10 cellular contexts compared by ENCODE assay signal in the genomic region with DNA sequence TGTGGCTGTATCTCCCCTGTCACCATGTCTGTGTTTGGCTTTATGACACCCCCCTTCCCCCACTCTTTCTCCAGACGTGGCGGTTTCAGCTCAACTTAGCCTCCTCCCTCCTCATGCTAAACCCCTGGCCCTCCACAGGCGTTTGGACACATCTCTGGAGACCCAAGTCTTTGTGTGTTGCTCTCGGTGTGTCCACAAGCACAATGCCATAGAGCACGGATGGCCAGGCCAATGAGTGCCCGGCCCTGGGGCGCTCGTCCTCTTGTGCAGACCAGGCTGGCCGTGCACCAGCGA. TPM values are rescaled to one million over a fixed set of nuclear protein-coding genes. Genes with fewer than 3 reads are reported as not detected.
DNase-seq lines count a peak whose midpoint lies in the region; ATAC-seq, FAIRE-seq and TF ChIP-seq lines count a peak whose summit lies in the region.
"Had no signal": no experiment of that assay in that cellular context is flagged by ENCODE, and none has a peak within 500 bp of the region (broad histone marks: within the 10 kb centered on the region; RNA-seq: fewer than 3 reads in every experiment).

No MANE protein-coding gene starts in this region.

- 46% methylated on average over 10 of the region's 10 CpGs for WGBS in liver
- WGBS in HepG2 (ENCODE audit: low lambda C conversion rate) = 45% methylated on average over 9 of the region's 10 CpGs
- WGBS in aorta, 2 donors = 0 to 4% methylated on average over 10 of the region's 10 CpGs

- H3K9me3 ChIP-seq in liver (ENCODE audit: control insufficient read depth in 4 of 4, low read length in 3 of 4) = no peaks in the 10 kb centered on the region
- no peaks in the 10 kb centered on the region for H3K9me3 ChIP-seq in HepG2 (ENCODE audit: low read length)
- no peaks in the 10 kb centered on the region for H3K9me3 ChIP-seq in aorta (ENCODE audit: control insufficient read depth, low read length)

- peaks cover 0 to 6% (median 1%) of the 10 kb centered on the region in 4 donors for H3K27me3 ChIP-seq in liver (ENCODE audit: control insufficient read depth in 4 of 4, insufficient read depth in 4 of 4, low read length in 3 of 4)
- peaks cover 4 to 20% of the 10 kb centered on the region in 2 experiments; a peak in 3 of 5 replicates for H3K27me3 ChIP-seq in HepG2 (ENCODE audit: control insufficient read depth in 1 of 2, insufficient read depth in 2 of 2, low read length in 2 of 2)
- H3K27me3 ChIP-seq in aorta (ENCODE audit: control insufficient read depth in 1 of 2, insufficient read depth in 2 of 2, low read length in 1 of 2) = no peaks in the 10 kb centered on the region

- H3K27ac ChIP-seq in liver (ENCODE audit: low read depth in 1 of 2, low read length in 2 of 2) = peak overlapping the region; percentile 36 to 61
- H3K27ac ChIP-seq in HepG2 (ENCODE audit: extremely low read length, insufficient read depth, low read length) = no peak overlapping the region
- peak overlapping the region in 1 of 2 donors; percentile 70 for H3K27ac ChIP-seq in aorta (ENCODE audit: low read depth in 1 of 2, low read length in 2 of 2)

- H3K27ac Mint-ChIP-seq in neural crest cell (ENCODE audit: unreplicated experiment) = no peak overlapping the region
- no peak overlapping the region for H3K27ac Mint-ChIP-seq in endothelial cell (ENCODE audit: unreplicated experiment)

- peaks cover 44% of the 10 kb centered on the region for H3K27me3 Mint-ChIP-seq in neural crest cell (ENCODE audit: low read depth)
- H3K27me3 Mint-ChIP-seq in endothelial cell (ENCODE audit: unreplicated experiment) = peaks cover 23% of the 10 kb centered on the region

- TF ChIP-seq RAD21 in liver (IDR thresholded peaks at IDR 0.05) (no peak), HepG2 (CRISPR knock-in tag; IDR thresholded peaks at IDR 0.05) (no peak)

- H3K4me2 ChIP-seq in HepG2 (ENCODE audit: low read depth, low read length) = no peak overlapping the region

- no peak overlapping the region for H2AFZ ChIP-seq in HepG2 (ENCODE audit: low read length)

- POLR2A ChIA-PET in HepG2 (lab: Yijun Ruan, JAX) = no interaction called here

- no peaks in the 10 kb centered on the region for H3K79me2 ChIP-seq in HepG2 (ENCODE audit: insufficient read depth, low read length)

- in situ Hi-C loops in HepG2 (cut with HindIII; ENCODE audit: extremely low pct_ligation_motif_present, low pct_unique_long_range_greater_than_20kb) = no loop called here

- peak overlapping the region; percentile 38 for H3K4me3 Mint-ChIP-seq in neural crest cell
- H3K4me3 Mint-ChIP-seq in endothelial cell (ENCODE audit: unreplicated experiment) = no peak overlapping the region

- no peaks in the 10 kb centered on the region for H3K36me3 Mint-ChIP-seq in neural crest cell (ENCODE audit: low read depth)
- no peaks in the 10 kb centered on the region for H3K36me3 Mint-ChIP-seq in endothelial cell (ENCODE audit: low read depth, unreplicated experiment)

- no peak for TF ChIP-seq EP300 in HepG2 (IDR thresholded peaks at IDR 0.05; ENCODE audit: low read depth in 2 of 2, low read length in 2 of 2)
- no peak for TF ChIP-seq EP300 in HepG2 (CRISPR knock-in tag; IDR thresholded peaks at IDR 0.05; ENCODE audit: borderline replicate concordance)

- H4K20me1 ChIP-seq in HepG2 (ENCODE audit: insufficient read depth, low read length) = no peaks in the 10 kb centered on the region

- no peak for FAIRE-seq in HepG2 (lab: Jason Lieb, UNC)

- no peak for TF ChIP-seq POLR2A in HepG2 (IDR thresholded peaks at IDR 0.05; ENCODE audit: insufficient read depth in 1 of 2, low read depth in 2 of 2, low read length in 2 of 2)

- intact Hi-C loops in HepG2 (cut with micrococcal nuclease; ENCODE audit: unreplicated experiment) (no loop called here), aorta (cut with DNase I) (loop anchor here (10.0 kb wide), 1 partner anchor 1149 kb away; a partner anchor contains a TSS)

- no peak overlapping the region for H3K9ac ChIP-seq in liver (ENCODE audit: low read depth in 1 of 2, low read length in 2 of 2)
- H3K9ac ChIP-seq in HepG2 (ENCODE audit: insufficient read depth, low read depth, low read length) = no peak overlapping the region

- no TSS peak for BruUV-seq in HepG2 (replicated peaks; lab: Mats Ljungman, UMichigan)

- no peaks in the 10 kb centered on the region for H3K36me3 ChIP-seq in liver (ENCODE audit: control insufficient read depth in 4 of 4, insufficient read depth in 3 of 4, low read depth in 1 of 4, low read length in 3 of 4)
- H3K36me3 ChIP-seq in HepG2 (replicated peaks in 1 of 2; ENCODE audit: control insufficient read depth in 1 of 2, insufficient read depth in 2 of 2, low read length in 2 of 2) = no peaks in the 10 kb centered on the region
- H3K36me3 ChIP-seq in aorta (ENCODE audit: control insufficient read depth in 1 of 2, insufficient read depth in 2 of 2, low read length in 1 of 2) = no peaks in the 10 kb centered on the region

- H3K4me3 ChIP-seq in liver (ENCODE audit: low read depth in 1 of 3, low read length in 3 of 3) (peak overlapping the region in 2 of 3 donors; percentile 20 to 52), HepG2 (replicated peaks in 1 of 3; ENCODE audit: insufficient read depth in 1 of 3, low read depth in 2 of 3, low read length in 3 of 3) (no peak overlapping the region), epithelial cell of proximal tubule (ENCODE audit: low read depth, low read length) (peak overlapping the region; percentile 53), aorta (ENCODE audit: low read length in 2 of 2) (peak overlapping the region; percentile 78 to 80)

- no peak for DNase-seq in HepG2 (ENCODE audit: low spot score)
- DNase-seq in epithelial cell of proximal tubule (ENCODE audit: low read depth) = no peak
- DNase-seq in neural crest cell (ENCODE audit: low read depth, low spot score) = no peak
- no peak for DNase-seq in aorta
- no peak for DNase-seq in SW480 (ENCODE audit: low spot score)
- DNase-seq in endothelial cell (ENCODE audit: low spot score) = no peak
- DNase-seq: stimulated activated CD4-positive, alpha-beta T cell treated with anti-CD3 and anti-CD28 coated beads, Interleukin-4, amount 100 ng/mL, for 24 hours had no signal

- peaks cover 31% of the 10 kb centered on the region for H3K4me1 Mint-ChIP-seq in neural crest cell
- peaks cover 6% of the 10 kb centered on the region for H3K4me1 Mint-ChIP-seq in endothelial cell (ENCODE audit: unreplicated experiment)

- no peaks in the 10 kb centered on the region for H3K9me3 Mint-ChIP-seq in neural crest cell
- no peaks in the 10 kb centered on the region for H3K9me3 Mint-ChIP-seq in endothelial cell (ENCODE audit: unreplicated experiment)

- ATAC-seq in HepG2 (no peak), aorta (ENCODE audit: low FRiP score) (no peak), HG03378 (IDR thresholded peaks at IDR 0.05; ENCODE audit: unreplicated experiment) (no peak)

- peaks cover 6 to 24% (median 9%) of the 10 kb centered on the region in 4 donors for H3K4me1 ChIP-seq in liver (ENCODE audit: control insufficient read depth in 4 of 4, insufficient read depth in 4 of 4, low read length in 3 of 4)
- H3K4me1 ChIP-seq in HepG2 (ENCODE audit: insufficient read depth, low read length) = peaks cover 17% of the 10 kb centered on the region
- H3K4me1 ChIP-seq in aorta (ENCODE audit: control insufficient read depth in 1 of 2, insufficient read depth in 2 of 2, low read length in 2 of 2) = no peaks in the 10 kb centered on the region

- TF ChIP-seq CTCF in liver (IDR thresholded peaks at IDR 0.05; ENCODE audit: low read depth, low read length, missing input control) = no peak
- TF ChIP-seq CTCF in HepG2 (CRISPR knock-in tag; IDR thresholded peaks at IDR 0.05) = no peak
- TF ChIP-seq CTCF in epithelial cell of proximal tubule (conservative IDR thresholded peaks at IDR 0.05; ENCODE audit: low read depth, low read length) = no peak
- TF ChIP-seq CTCF in neural crest cell (conservative IDR thresholded peaks at IDR 0.05) = no peak
- TF ChIP-seq CTCF in endothelial cell (IDR thresholded peaks at IDR 0.05; ENCODE audit: unreplicated experiment) = no peak

- CTCF ChIA-PET in HepG2 (lab: Yijun Ruan, JAX; ENCODE audit: low intra/inter-chr PET ratio, low total read pairs) = no interaction called here

RNA-seq across cellular contexts. Expression of a gene that starts 0.5 kb away (rescaled TPM):
- 1 to 10 TPM; 2.7 to 3.0 TPM for total RNA-seq in liver
- polyA plus RNA-seq in liver = 1 to 10 TPM; 9.7 to 10.0 TPM
- total RNA-seq in HepG2 (2016; rRNA removed; fragmentation: Illumina TruSeq; extraction: Trizol) = not detected in 2 replicates
- not detected in 2 replicates for total RNA-seq in HepG2 (2016; cell fraction: cytosol; rRNA removed; fragmentation: Illumina TruSeq; extraction: Trizol; ENCODE audit: low read depth)
- not detected in 2 replicates for total RNA-seq in HepG2 (2016; cell fraction: insoluble cytoplasmic fraction; rRNA removed; fragmentation: Illumina TruSeq; extraction: Trizol)
- total RNA-seq in HepG2 (2016; cell fraction: membrane; rRNA removed; fragmentation: Illumina TruSeq; extraction: Trizol) = not detected in 2 replicates
- total RNA-seq in HepG2 (2016; cell fraction: nucleus; rRNA removed; fragmentation: Illumina TruSeq; extraction: Trizol) = not detected in 2 replicates
- polyA plus RNA-seq in HepG2 (2011; rRNA removed) = not detected in 2 replicates
- polyA plus RNA-seq in HepG2 (2011; cell fraction: cytosol; rRNA removed) = not detected in 2 replicates
- polyA plus RNA-seq in HepG2 (2011; cell fraction: nucleus; rRNA removed) = not detected in 2 replicates
- not detected in 2 replicates for polyA plus RNA-seq in HepG2 (2012)
- polyA plus RNA-seq in HepG2 (2016; cell fraction: cytosol; fragmentation: Illumina TruSeq; extraction: Trizol; ENCODE audit: low read depth) = not detected in 2 replicates
- polyA plus RNA-seq in HepG2 (2016; cell fraction: insoluble cytoplasmic fraction; fragmentation: Illumina TruSeq; extraction: Trizol; ENCODE audit: low read depth) = not detected in 2 replicates
- not detected in 2 replicates for polyA plus RNA-seq in HepG2 (2016; cell fraction: membrane; fragmentation: Illumina TruSeq; extraction: Trizol; ENCODE audit: low read depth)
- not detected in 2 replicates for polyA plus RNA-seq in HepG2 (2016; cell fraction: nucleus; fragmentation: Illumina TruSeq; extraction: Trizol; ENCODE audit: insufficient read depth, low read depth)
- polyA minus RNA-seq in HepG2 (2011; rRNA and poly(A)+ RNA removed; ENCODE audit: low replicate concordance) = not detected in 2 replicates
- polyA minus RNA-seq in HepG2 (2011; cell fraction: cytosol; rRNA and poly(A)+ RNA removed) = not detected in 2 replicates
- not detected in 2 replicates for polyA minus RNA-seq in HepG2 (2011; cell fraction: nucleus; rRNA and poly(A)+ RNA removed)
- total RNA-seq in epithelial cell of proximal tubule = 13.4 and 14.3 TPM in 2 replicates
- 1.2 and 1.7 TPM in 2 replicates for total RNA-seq in neural crest cell
- total RNA-seq in aorta = 100 to 1,000 TPM; 306 to 783 TPM
- 1,000 to 10,000 TPM; 1,120 to 1,551 TPM for polyA plus RNA-seq in aorta
- 2.1 TPM for total RNA-seq in endothelial cell (ENCODE audit: unreplicated experiment)
- polyA plus RNA-seq: CD14-positive monocyte had no signal

RNA-seq across cellular contexts. Expression of a gene that starts 8.7 kb away (rescaled TPM):
- total RNA-seq in liver = 10 to 100 TPM in 1 of 2 donors, 1 to 10 TPM in 1; 7.0 to 43.0 TPM
- 10 to 100 TPM in 1 of 2 donors, 1 to 10 TPM in 1; 7.1 to 14.2 TPM for polyA plus RNA-seq in liver
- total RNA-seq in HepG2 (2016; rRNA removed; fragmentation: Illumina TruSeq; extraction: Trizol) = 0.24 and 0.31 TPM in 2 replicates
- total RNA-seq in HepG2 (2016; cell fraction: cytosol; rRNA removed; fragmentation: Illumina TruSeq; extraction: Trizol; ENCODE audit: low read depth) = 0.18 and 0.40 TPM in 2 replicates
- 0.30 and 0.37 TPM in 2 replicates for total RNA-seq in HepG2 (2016; cell fraction: insoluble cytoplasmic fraction; rRNA removed; fragmentation: Illumina TruSeq; extraction: Trizol)
- total RNA-seq in HepG2 (2016; cell fraction: membrane; rRNA removed; fragmentation: Illumina TruSeq; extraction: Trizol) = 0.22 TPM in 1 of 2 replicates, not detected in the other
- total RNA-seq in HepG2 (2016; cell fraction: nucleus; rRNA removed; fragmentation: Illumina TruSeq; extraction: Trizol) = 0.44 TPM in 1 of 2 replicates, not detected in the other
- 0.77 and 0.97 TPM in 2 replicates for polyA plus RNA-seq in HepG2 (2011; rRNA removed)
- 0.38 and 0.83 TPM in 2 replicates for polyA plus RNA-seq in HepG2 (2011; cell fraction: cytosol; rRNA removed)
- polyA plus RNA-seq in HepG2 (2011; cell fraction: nucleus; rRNA removed) = 0.21 and 0.35 TPM in 2 replicates
- 0.31 and 0.39 TPM in 2 replicates for polyA plus RNA-seq in HepG2 (2012)
- polyA plus RNA-seq in HepG2 (2016; cell fraction: cytosol; fragmentation: Illumina TruSeq; extraction: Trizol; ENCODE audit: low read depth) = not detected in 2 replicates
- 0.26 and 0.46 TPM in 2 replicates for polyA plus RNA-seq in HepG2 (2016; cell fraction: insoluble cytoplasmic fraction; fragmentation: Illumina TruSeq; extraction: Trizol; ENCODE audit: low read depth)
- polyA plus RNA-seq in HepG2 (2016; cell fraction: membrane; fragmentation: Illumina TruSeq; extraction: Trizol; ENCODE audit: low read depth) = 0.13 TPM in 1 of 2 replicates, not detected in the other
- polyA plus RNA-seq in HepG2 (2016; cell fraction: nucleus; fragmentation: Illumina TruSeq; extraction: Trizol; ENCODE audit: insufficient read depth, low read depth) = 0.60 and 1.7 TPM in 2 replicates
- 0.56 and 17.3 TPM in 2 replicates for polyA minus RNA-seq in HepG2 (2011; rRNA and poly(A)+ RNA removed; ENCODE audit: low replicate concordance)
- not detected in 2 replicates for polyA minus RNA-seq in HepG2 (2011; cell fraction: cytosol; rRNA and poly(A)+ RNA removed)
- 0.26 TPM in 1 of 2 replicates, not detected in the other for polyA minus RNA-seq in HepG2 (2011; cell fraction: nucleus; rRNA and poly(A)+ RNA removed)
- 539 and 548 TPM in 2 replicates for total RNA-seq in epithelial cell of proximal tubule
- total RNA-seq in neural crest cell = 9.2 and 9.6 TPM in 2 replicates
- total RNA-seq in aorta = 100 to 1,000 TPM; 146 to 155 TPM
- 100 to 1,000 TPM; 238 to 292 TPM for polyA plus RNA-seq in aorta
- 93.4 TPM for total RNA-seq in endothelial cell (ENCODE audit: unreplicated experiment)

RNA-seq across cellular contexts. Expression of a gene that starts 31.7 kb away (rescaled TPM):
- total RNA-seq in liver = not detected
- not detected for polyA plus RNA-seq in liver
- total RNA-seq in HepG2 (2016; rRNA removed; fragmentation: Illumina TruSeq; extraction: Trizol) = 1.7 and 3.2 TPM in 2 replicates
- total RNA-seq in HepG2 (2016; cell fraction: cytosol; rRNA removed; fragmentation: Illumina TruSeq; extraction: Trizol; ENCODE audit: low read depth) = 1.4 and 1.6 TPM in 2 replicates
- total RNA-seq in HepG2 (2016; cell fraction: insoluble cytoplasmic fraction; rRNA removed; fragmentation: Illumina TruSeq; extraction: Trizol) = 1.6 and 2.3 TPM in 2 replicates
- 2.0 and 2.8 TPM in 2 replicates for total RNA-seq in HepG2 (2016; cell fraction: membrane; rRNA removed; fragmentation: Illumina TruSeq; extraction: Trizol)
- total RNA-seq in HepG2 (2016; cell fraction: nucleus; rRNA removed; fragmentation: Illumina TruSeq; extraction: Trizol) = 2.1 and 2.7 TPM in 2 replicates
- polyA plus RNA-seq in HepG2 (2011; rRNA removed) = 1.0 and 1.3 TPM in 2 replicates
- 0.65 and 1.2 TPM in 2 replicates for polyA plus RNA-seq in HepG2 (2011; cell fraction: cytosol; rRNA removed)
- 3.3 and 3.6 TPM in 2 replicates for polyA plus RNA-seq in HepG2 (2011; cell fraction: nucleus; rRNA removed)
- polyA plus RNA-seq in HepG2 (2012) = 0.36 and 1.2 TPM in 2 replicates
- polyA plus RNA-seq in HepG2 (2016; cell fraction: cytosol; fragmentation: Illumina TruSeq; extraction: Trizol; ENCODE audit: low read depth) = 1.1 TPM in 2 replicates
- 1.4 and 3.2 TPM in 2 replicates for polyA plus RNA-seq in HepG2 (2016; cell fraction: insoluble cytoplasmic fraction; fragmentation: Illumina TruSeq; extraction: Trizol; ENCODE audit: low read depth)
- polyA plus RNA-seq in HepG2 (2016; cell fraction: membrane; fragmentation: Illumina TruSeq; extraction: Trizol; ENCODE audit: low read depth) = 1.4 and 1.7 TPM in 2 replicates
- 4.1 and 5.7 TPM in 2 replicates for polyA plus RNA-seq in HepG2 (2016; cell fraction: nucleus; fragmentation: Illumina TruSeq; extraction: Trizol; ENCODE audit: insufficient read depth, low read depth)
- 1.3 and 2.4 TPM in 2 replicates for polyA minus RNA-seq in HepG2 (2011; rRNA and poly(A)+ RNA removed; ENCODE audit: low replicate concordance)
- 0.62 and 0.69 TPM in 2 replicates for polyA minus RNA-seq in HepG2 (2011; cell fraction: cytosol; rRNA and poly(A)+ RNA removed)
- polyA minus RNA-seq in HepG2 (2011; cell fraction: nucleus; rRNA and poly(A)+ RNA removed) = 1.4 and 1.7 TPM in 2 replicates
- 1.3 and 2.6 TPM in 2 replicates for total RNA-seq in epithelial cell of proximal tubule
- 31.7 and 35.5 TPM in 2 replicates for total RNA-seq in neural crest cell
- 1 to 10 TPM; 1.3 to 2.1 TPM for total RNA-seq in aorta
- polyA plus RNA-seq in aorta = under 1 TPM in 1 of 2 donors, not detected in 1; 0.72 TPM
- total RNA-seq in endothelial cell (ENCODE audit: unreplicated experiment) = 6.0 TPM
- polyA plus RNA-seq: CD14-positive monocyte had no signal

RNA-seq across cellular contexts. Expression of a gene that starts 48.3 kb away (rescaled TPM):
- total RNA-seq in liver = 1 to 10 TPM in 1 of 2 donors, not detected in 1; 1.6 TPM
- polyA plus RNA-seq in liver = under 1 TPM in 1 of 2 donors, not detected in 1; 0.36 TPM
- total RNA-seq in HepG2 (2016; rRNA removed; fragmentation: Illumina TruSeq; extraction: Trizol) = 2.8 and 3.3 TPM in 2 replicates
- 6.4 and 6.6 TPM in 2 replicates for total RNA-seq in HepG2 (2016; cell fraction: cytosol; rRNA removed; fragmentation: Illumina TruSeq; extraction: Trizol; ENCODE audit: low read depth)
- total RNA-seq in HepG2 (2016; cell fraction: insoluble cytoplasmic fraction; rRNA removed; fragmentation: Illumina TruSeq; extraction: Trizol) = 2.5 and 4.8 TPM in 2 replicates
- 4.6 and 6.3 TPM in 2 replicates for total RNA-seq in HepG2 (2016; cell fraction: membrane; rRNA removed; fragmentation: Illumina TruSeq; extraction: Trizol)
- 3.4 and 3.9 TPM in 2 replicates for total RNA-seq in HepG2 (2016; cell fraction: nucleus; rRNA removed; fragmentation: Illumina TruSeq; extraction: Trizol)
- polyA plus RNA-seq in HepG2 (2011; rRNA removed) = 2.5 and 3.2 TPM in 2 replicates
- 4.3 and 4.5 TPM in 2 replicates for polyA plus RNA-seq in HepG2 (2011; cell fraction: cytosol; rRNA removed)
- 1.1 and 1.5 TPM in 2 replicates for polyA plus RNA-seq in HepG2 (2011; cell fraction: nucleus; rRNA removed)
- polyA plus RNA-seq in HepG2 (2012) = 1.5 and 3.1 TPM in 2 replicates
- 7.0 and 8.9 TPM in 2 replicates for polyA plus RNA-seq in HepG2 (2016; cell fraction: cytosol; fragmentation: Illumina TruSeq; extraction: Trizol; ENCODE audit: low read depth)
- 3.1 and 5.6 TPM in 2 replicates for polyA plus RNA-seq in HepG2 (2016; cell fraction: insoluble cytoplasmic fraction; fragmentation: Illumina TruSeq; extraction: Trizol; ENCODE audit: low read depth)
- polyA plus RNA-seq in HepG2 (2016; cell fraction: membrane; fragmentation: Illumina TruSeq; extraction: Trizol; ENCODE audit: low read depth) = 4.1 and 4.8 TPM in 2 replicates
- polyA plus RNA-seq in HepG2 (2016; cell fraction: nucleus; fragmentation: Illumina TruSeq; extraction: Trizol; ENCODE audit: insufficient read depth, low read depth) = 2.8 TPM in 1 of 2 replicates, not detected in the other
- polyA minus RNA-seq in HepG2 (2011; rRNA and poly(A)+ RNA removed; ENCODE audit: low replicate concordance) = 14.8 TPM in 1 of 2 replicates, not detected in the other
- not detected in 2 replicates for polyA minus RNA-seq in HepG2 (2011; cell fraction: cytosol; rRNA and poly(A)+ RNA removed)
- 1.2 TPM in 1 of 2 replicates, not detected in the other for polyA minus RNA-seq in HepG2 (2011; cell fraction: nucleus; rRNA and poly(A)+ RNA removed)
- 267 and 305 TPM in 2 replicates for total RNA-seq in epithelial cell of proximal tubule
- not detected in 2 replicates for total RNA-seq in neural crest cell
- 1 to 10 TPM; 2.0 to 2.2 TPM for total RNA-seq in aorta
- polyA plus RNA-seq in aorta = 100 to 1,000 TPM in 1 of 2 donors, 10 to 100 TPM in 1; 22.7 to 259 TPM
- 2.7 TPM for total RNA-seq in endothelial cell (ENCODE audit: unreplicated experiment)

Comparison
In these comparisons a context has a peak if more than half of its experiments do, and no peak if none do; other contexts are left out.
1. H3K4me3 ChIP-seq: peak in liver (2 of 3), epithelial cell of proximal tubule (single experiment) and aorta (2 of 2); none in HepG2 (0 of 3).
2. RNA of a gene that starts 0.5 kb away (total RNA-seq): 306 to 783 TPM in aorta; 13.4 to 14.3 TPM in epithelial cell of proximal tubule, 2.7 to 3.0 TPM in liver, 2.1 TPM in endothelial cell (single experiment), 1.2 to 1.7 TPM in neural crest cell and not detected in HepG2; every median in the first group is over 10 times any median in the second.